In genomic region chr2:98058191-98058975, GRCh38 we compare ENCODE assay signal across 29 cellular contexts. TPM values are rescaled to one million over a fixed set of nuclear protein-coding genes. Genes with fewer than 3 reads are reported as not detected.
"Had no signal": no experiment of that assay in that cellular context is flagged by ENCODE, and none has a peak within 500 bp of the region (broad histone marks: within the 10 kb centered on the region; RNA-seq: fewer than 3 reads in every experiment).

No MANE protein-coding gene starts in this region.

- H3K4me1 ChIP-seq: ascending aorta, body of pancreas had no signal

- H3K27me3 ChIP-seq: ascending aorta, body of pancreas had no signal

- H3K27ac ChIP-seq: ascending aorta, body of pancreas, SK-N-MC had no signal

- H3K9me3 ChIP-seq: ascending aorta, body of pancreas had no signal

- H3K36me3 ChIP-seq: ascending aorta had no signal

- DNase-seq: activated CD4-positive, alpha-beta memory T cell treated with anti-CD3 and anti-CD28 coated beads for 36 hours; activated CD4-positive, alpha-beta T cell treated with anti-CD3 and anti-CD28 coated beads, Interleukin-2, amount 10 ng/mL, durations not matched to agents 7 days and 5 days; activated CD4-positive, CD25-positive, alpha-beta regulatory T cell; activated CD8-positive, alpha-beta memory T cell treated with anti-CD3 and anti-CD28 coated beads for 24 hours; activated gamma-delta T cell treated with Interleukin-2 at 50 U/mL for 16 hours; activated T-cell treated with anti-CD3 and anti-CD28 coated beads, Interleukin-2, amount 50 U/mL, for 4 hours; body of pancreas; central memory CD4-positive, alpha-beta T cell; Kasumi-1; KBM-7; NCI-H1048; NCI-H146; NCI-H187 treated with DMSO at 0.1 percent for 48 hours; NCI-H2081 treated with DMSO at 0.1 percent for 48 hours; NCI-H2171; NCI-H2227 treated with DMSO at 0.1 percent for 48 hours; NCI-H446 treated with DMSO at 0.1 percent for 48 hours; NCI-H526; NCI-H774; RPMI8226; T-cell; T-helper 2 cell; T1000 had no signal

- FAIRE-seq: bronchial epithelial cell, TTC549 had no signal

- H3K4me3 ChIP-seq: ascending aorta, body of pancreas, SK-N-MC had no signal

RNA-seq across cellular contexts. Expression of gene VWA3B, which starts 28.6 kb away (rescaled TPM):
- total RNA-seq: activated CD4-positive, alpha-beta memory T cell treated with anti-CD3 and anti-CD28 coated beads for 36 hours; activated CD4-positive, alpha-beta T cell treated with anti-CD3 and anti-CD28 coated beads, Interleukin-2, amount 10 ng/mL, durations not matched to agents 7 days and 5 days; activated T-cell treated with anti-CD3 and anti-CD28 coated beads, Interleukin-2, amount 50 U/mL, for 4 hours; activated T-helper 17 cell treated with anti-CD3 and anti-CD28 coated beads, Interleukin-2, amount 50 U/mL, for 72 hours; ascending aorta; bronchial epithelial cell; OCI-LY7; T-cell had no signal
